Comparison of ENCODE assay signal across 9 cellular contexts in genomic region chr1:228173528-228174481, GRCh38. TPM values are rescaled to one million over a fixed set of nuclear protein-coding genes. Genes with fewer than 3 reads are reported as not detected.
DNase-seq lines count a peak whose midpoint lies in the region; ATAC-seq and TF ChIP-seq lines count a peak whose summit lies in the region.
"Not testable (repeated sequence)": the region's sequence is repeated elsewhere in the genome, so short reads cannot be mapped to it uniquely, and the experiment has no call there.
"Had no signal": no experiment of that assay in that cellular context is flagged by ENCODE, and none has a peak within 500 bp of the region (broad histone marks: within the 10 kb centered on the region; RNA-seq: fewer than 3 reads in every experiment).

No MANE protein-coding gene starts in this region.

- not testable (repeated sequence) for H3K27ac ChIP-seq in Panc1 (ENCODE audit: low read length); mesenchymal stem cell (ENCODE audit: low read length, poor library complexity, severe bottlenecking)

- peaks cover 48% of the 10 kb centered on the region for H3K79me1 ChIP-seq in mesenchymal stem cell (replicated peaks; ENCODE audit: low read length, poor library complexity, severe bottlenecking)

- H3K18ac ChIP-seq in mesenchymal stem cell (ENCODE audit: low read depth in 1 of 2, low read length in 2 of 2): peak overlapping the region in 1 of 2 experiments; percentile 16

- H2BK12ac ChIP-seq in mesenchymal stem cell (ENCODE audit: low read length in 2 of 2): peak overlapping the region in 1 of 2 experiments; percentile 22

- H2BK120ac ChIP-seq in mesenchymal stem cell (ENCODE audit: low read depth, low read length): not testable (repeated sequence)

- CTCF ChIA-PET in Panc1 (lab: Charles Lee): interaction anchor here (0.5 to 0.6 kb wide), 2 partner anchors 174 to 233 kb away, joined by 6 to 7 read pairs; partner anchors contain the start of gene TRIM11

- H2AFZ ChIP-seq in mesenchymal stem cell (ENCODE audit: low read depth, low read length): not testable (repeated sequence)

- peak overlapping the region; percentile 44 for H4K91ac ChIP-seq in mesenchymal stem cell (ENCODE audit: low read length)

- not testable (repeated sequence) for H2AK5ac ChIP-seq in mesenchymal stem cell (ENCODE audit: low read length, severe bottlenecking)

- not testable (repeated sequence) for H3K4me2 ChIP-seq in mesenchymal stem cell (ENCODE audit: low read length, poor library complexity, severe bottlenecking)

- not testable (repeated sequence) for H3K9ac ChIP-seq in mesenchymal stem cell (ENCODE audit: low read length)

- H2BK5ac ChIP-seq in mesenchymal stem cell (ENCODE audit: low read depth, low read length, poor library complexity, severe bottlenecking): not testable (repeated sequence)

- POLR2A ChIA-PET in Panc1 (lab: Charles Lee): not testable (repeated sequence)

- ATAC-seq in Panc1 (peak; percentile 77), esophagus mucosa (peak; percentile 77)

- H3K36me3 ChIP-seq in Panc1 (ENCODE audit: control insufficient read depth, insufficient read depth, low read length): not testable (repeated sequence)
- H3K36me3 ChIP-seq in mesenchymal stem cell (ENCODE audit: control insufficient read depth in 1 of 2, insufficient read depth in 2 of 2, low read depth in 1 of 2, low read length in 2 of 2): peaks cover 5 to 49% of the 10 kb centered on the region in 2 experiments

- not testable (repeated sequence) for H2BK15ac ChIP-seq in mesenchymal stem cell (ENCODE audit: low read depth, poor library complexity, severe bottlenecking)

- TF ChIP-seq CTCF in Panc1 (IDR thresholded peaks at IDR 0.05): not testable (repeated sequence)

- WGBS in mesenchymal stem cell: 46% methylated on average over 34 of the region's 69 CpGs

- not testable (repeated sequence) for H4K8ac ChIP-seq in mesenchymal stem cell (ENCODE audit: low read length)

- H3K27me3 ChIP-seq in Panc1 (ENCODE audit: control insufficient read depth, insufficient read depth, low read length); mesenchymal stem cell (ENCODE audit: control insufficient read depth in 1 of 2, insufficient read depth in 1 of 2, low read length in 2 of 2): not testable (repeated sequence)

- BruUV-seq in Panc1 (replicated peaks; lab: Mats Ljungman, UMichigan): not testable (repeated sequence)

- H3K23ac ChIP-seq in mesenchymal stem cell (ENCODE audit: low read length in 2 of 2): not testable (repeated sequence)

- DNase-seq in ELR (ENCODE audit: low read depth) (peak; percentile 16), LoVo (ENCODE audit: low spot score) (peak; percentile 12), activated gamma-delta T cell (lab: John Stamatoyannopoulos, UW) (peak; percentile 30)
- not testable (repeated sequence) for DNase-seq in Panc1 (ENCODE audit: low read depth, low spot score); mesenchymal stem cell
- peak; percentile 30 for DNase-seq in activated CD4-positive, CD25-positive, alpha-beta regulatory T cell treated with anti-CD3 and anti-CD28 coated beads, Interleukin-2, amount 50 U/mL, for 16 hours (ENCODE audit: low read depth, low spot score)
- peak in 5 of 6 experiments; percentile 7 to 49 (median 40) for DNase-seq in stimulated activated naive CD4-positive, alpha-beta T cell (lab: John Stamatoyannopoulos, UW)

- peak overlapping the region in 1 of 2 experiments; percentile 6; a peak in 2 of 4 replicates for H3K4me3 ChIP-seq in Panc1 (ENCODE audit: low read depth in 2 of 2, low read length in 2 of 2)
- H3K4me3 ChIP-seq in mesenchymal stem cell (ENCODE audit: insufficient read depth in 1 of 2, low read depth in 1 of 2, low read length in 2 of 2): not testable (repeated sequence)

- H3K4me1 ChIP-seq in Panc1 (ENCODE audit: control insufficient read depth, insufficient read depth, low read length); mesenchymal stem cell (ENCODE audit: control insufficient read depth, insufficient read depth, low read depth, low read length): not testable (repeated sequence)

- H3K9me3 ChIP-seq in Panc1 (ENCODE audit: control insufficient read depth, insufficient read depth, low read depth, low read length); mesenchymal stem cell (ENCODE audit: control insufficient read depth, low read length): not testable (repeated sequence)

- not testable (repeated sequence) for H3K4ac ChIP-seq in mesenchymal stem cell (ENCODE audit: low read depth in 1 of 2, low read length in 2 of 2)

- intact Hi-C loops in Panc1 (cut with micrococcal nuclease; ENCODE audit: unreplicated experiment): not testable (repeated sequence)

- H3K14ac ChIP-seq in mesenchymal stem cell (ENCODE audit: low read length in 2 of 2): peak overlapping the region in 1 of 2 experiments; percentile 44

- in situ Hi-C loops in Panc1 (cut with HindIII; ENCODE audit: low pct_unique_long_range_greater_than_20kb, low sequenced_read_pairs): not testable (repeated sequence)

RNA-seq across cellular contexts. Expression of gene IBA57, which starts 8.2 kb away (rescaled TPM):
- total RNA-seq in Panc1 (2021; ENCODE audit: unreplicated experiment) (11.3 TPM), esophagus mucosa (6.9 TPM)
- polyA plus RNA-seq in Panc1 (2012; ENCODE audit: insufficient read length): 6.3 TPM
- polyA plus RNA-seq in mesenchymal stem cell (2013, experiment 1 of 2): 1.2 TPM
- polyA plus RNA-seq in mesenchymal stem cell (2013, experiment 2 of 2): 1.7 TPM

RNA-seq across cellular contexts. Expression of gene GJC2, which starts 24.1 kb away (rescaled TPM):
- 2.4 TPM for total RNA-seq in Panc1 (2021; ENCODE audit: unreplicated experiment)
- polyA plus RNA-seq in Panc1 (2012; ENCODE audit: insufficient read length): 4.4 TPM
- total RNA-seq in esophagus mucosa: 0.44 TPM
- polyA plus RNA-seq in mesenchymal stem cell (2013, experiment 1 of 2): 0.33 TPM
- polyA plus RNA-seq in mesenchymal stem cell (2013, experiment 2 of 2): 0.37 TPM
- total RNA-seq: smooth muscle cell had no signal

RNA-seq across cellular contexts. Expression of gene GUK1, which starts 33.7 kb away (rescaled TPM):
- 188 TPM for total RNA-seq in Panc1 (2021; ENCODE audit: unreplicated experiment)
- 362 TPM for polyA plus RNA-seq in Panc1 (2012; ENCODE audit: insufficient read length)
- 241 TPM for total RNA-seq in esophagus mucosa
- polyA plus RNA-seq in mesenchymal stem cell (2013, experiment 1 of 2): 218 TPM
- polyA plus RNA-seq in mesenchymal stem cell (2013, experiment 2 of 2): 225 TPM

RNA-seq across cellular contexts. Expression of gene OBSCN, which starts 34.0 kb away (rescaled TPM):
- total RNA-seq in Panc1 (2021; ENCODE audit: unreplicated experiment) (10.5 TPM), esophagus mucosa (9.8 TPM)
- polyA plus RNA-seq in Panc1 (2012; ENCODE audit: insufficient read length): 12.4 TPM
- polyA plus RNA-seq in mesenchymal stem cell (2013, experiment 1 of 2): 4.5 TPM
- 4.9 TPM for polyA plus RNA-seq in mesenchymal stem cell (2013, experiment 2 of 2)
